ENCODE assay signal across 20 cellular contexts in genomic region chrX:1418901-1419544, GRCh38. TPM values are rescaled to one million over a fixed set of nuclear protein-coding genes. Genes with fewer than 3 reads are reported as not detected.
A peak's percentile ranks its signal among the peaks of the same experiment; 100 is the strongest.
DNase-seq lines count a peak whose midpoint lies in the region; ATAC-seq, FAIRE-seq and TF ChIP-seq lines count a peak whose summit lies in the region.
"Had no signal": no experiment of that assay in that cellular context is flagged by ENCODE, and none has a peak within 500 bp of the region (broad histone marks: within the 10 kb centered on the region; RNA-seq: fewer than 3 reads in every experiment).

No MANE protein-coding gene starts in this region.

- H3K27ac ChIP-seq in HCT116 (ENCODE audit: low read depth, low read length) (no peak overlapping the region), H1 (ENCODE audit: low read depth, low read length) (peak overlapping the region; percentile 30; the same call in 1 of the 2 replicates), psoas muscle (no peak overlapping the region), breast epithelium (no peak overlapping the region)
- H3K27ac ChIP-seq: foreskin keratinocyte, tibial nerve had no signal

- TF ChIP-seq RAD21 in HCT116 (IDR thresholded peaks at IDR 0.05; ENCODE audit: low read depth) (no peak), H1 (IDR thresholded peaks at IDR 0.05 in 1 of 2, conservative IDR thresholded peaks at IDR 0.05 in 1 of 2; ENCODE audit: low read depth in 2 of 2, low read length in 2 of 2) (no peak)

- no peak overlapping the region for H3K4me2 ChIP-seq in HCT116 (ENCODE audit: low read length)
- no peak overlapping the region for H3K4me2 ChIP-seq in H1 (ENCODE audit: insufficient read depth in 1 of 2, low read depth in 2 of 2, low read length in 2 of 2)

- H3K4me1 ChIP-seq in HCT116 (ENCODE audit: control insufficient read depth in 1 of 2, insufficient read depth in 2 of 2, low read length in 2 of 2) = no peaks in the 10 kb centered on the region
- no peaks in the 10 kb centered on the region for H3K4me1 ChIP-seq in H1 (replicated peaks in 1 of 4; ENCODE audit: control insufficient read depth in 3 of 4, insufficient read depth in 4 of 4, low read length in 3 of 4)
- no peaks in the 10 kb centered on the region for H3K4me1 ChIP-seq in psoas muscle
- no peaks in the 10 kb centered on the region for H3K4me1 ChIP-seq in breast epithelium
- H3K4me1 ChIP-seq: foreskin keratinocyte, tibial nerve had no signal

- no peak overlapping the region for H2BK15ac ChIP-seq in H1 (ENCODE audit: low read length)

- peaks cover 0 to 22% of the 10 kb centered on the region in 2 experiments; a peak in 2 of 4 replicates for H3K36me3 ChIP-seq in HCT116 (ENCODE audit: control insufficient read depth in 1 of 2, insufficient read depth in 2 of 2, low read length in 2 of 2)
- peaks cover 42 to 72% (median 62%) of the 10 kb centered on the region in 4 experiments for H3K36me3 ChIP-seq in H1 (ENCODE audit: control insufficient read depth in 2 of 4, insufficient read depth in 4 of 4, low read length in 3 of 4)
- H3K36me3 ChIP-seq in psoas muscle (ENCODE audit: insufficient read depth in 1 of 2, low read depth in 1 of 2) = peaks cover 0 to 17% of the 10 kb centered on the region in 2 donors
- H3K36me3 ChIP-seq in breast epithelium = peaks cover 14% of the 10 kb centered on the region

- H2AFZ ChIP-seq in HCT116 (ENCODE audit: low read depth, low read length, poor library complexity, severe bottlenecking) = no peak overlapping the region
- no peak overlapping the region for H2AFZ ChIP-seq in H1 (ENCODE audit: low read length)

- H2BK5ac ChIP-seq in H1 (ENCODE audit: low read depth, low read length) = 0 out of 2 replicates have a peak overlapping the region, but pooled peaks have one; percentile 44

- peaks cover 7% of the 10 kb centered on the region; the same call in 1 of the 2 replicates for H3K23me2 ChIP-seq in H1 (ENCODE audit: low read depth, low read length)

- intact Hi-C loops in HCT116 (cut with micrococcal nuclease) (no loop called here), psoas muscle (cut with DNase I) (no loop called here), breast epithelium (cut with DNase I; ENCODE audit: low total_unique reads) (no loop called here)

- peaks cover 0 to 5% of the 10 kb centered on the region in 2 experiments; a peak in 1 of 4 replicates for H3K9me3 ChIP-seq in HCT116 (ENCODE audit: control insufficient read depth in 1 of 2, insufficient read depth in 1 of 2, low read depth in 1 of 2, low read length in 2 of 2)
- peaks cover 0 to 10% of the 10 kb centered on the region in 2 experiments; a peak in 1 of 4 replicates for H3K9me3 ChIP-seq in H1 (ENCODE audit: insufficient read depth in 2 of 2, low read depth in 1 of 2, low read length in 1 of 2)
- peaks cover 12% of the 10 kb centered on the region for H3K9me3 ChIP-seq in psoas muscle
- peaks cover 19 to 29% of the 10 kb centered on the region in 2 donors for H3K9me3 ChIP-seq in breast epithelium

- H3K14ac ChIP-seq in H1 (ENCODE audit: insufficient read length) = no peak overlapping the region

- no peaks in the 10 kb centered on the region for H3K27me3 ChIP-seq in HCT116 (ENCODE audit: insufficient read depth, low read length)
- H3K27me3 ChIP-seq in H1 (replicated peaks in 1 of 4; ENCODE audit: control insufficient read depth in 3 of 4, extremely low read depth in 1 of 4, insufficient read depth in 3 of 4, low read length in 3 of 4) = no peaks in the 10 kb centered on the region
- H3K27me3 ChIP-seq in psoas muscle (ENCODE audit: insufficient read depth in 3 of 3, low read length in 2 of 3) = no peaks in the 10 kb centered on the region
- no peaks in the 10 kb centered on the region for H3K27me3 ChIP-seq in breast epithelium
- H3K27me3 ChIP-seq: foreskin keratinocyte, tibial nerve had no signal

- H3K4ac ChIP-seq in H1 (replicated peaks; ENCODE audit: insufficient read length, low read depth, low read length) = no peak overlapping the region

- TF ChIP-seq CTCF in HCT116 (IDR thresholded peaks at IDR 0.05 in 2 of 3, conservative IDR thresholded peaks at IDR 0.05 in 1 of 3; ENCODE audit: borderline replicate concordance in 1 of 3, insufficient read depth in 1 of 3, low read depth in 2 of 3, low read length in 2 of 3) (no peak), H1 (IDR thresholded peaks at IDR 0.05; ENCODE audit: control extremely low read depth in 1 of 3, insufficient read depth in 1 of 3, low read depth in 1 of 3, low read length in 3 of 3) (no peak), psoas muscle (IDR thresholded peaks at IDR 0.05) (no peak), breast epithelium (IDR thresholded peaks at IDR 0.05) (no peak)

- no peak overlapping the region for H3K18ac ChIP-seq in H1 (ENCODE audit: extremely low read depth, low read length)

- H3K4me3 ChIP-seq in HCT116 (replicated peaks in 1 of 2; ENCODE audit: low read depth in 1 of 2, low read length in 2 of 2) (no peak overlapping the region), H1 (ENCODE audit: extremely low read depth in 1 of 4, insufficient read depth in 2 of 4, low read depth in 3 of 4, low read length in 4 of 4) (no peak overlapping the region), psoas muscle (no peak overlapping the region), breast epithelium (no peak overlapping the region)
- H3K4me3 ChIP-seq: tibial nerve had no signal

- H2AK5ac ChIP-seq in H1 (ENCODE audit: low read depth, low read length) = no peak overlapping the region

- POLR2A ChIA-PET in HCT116 (lab: Charles Lee) = no interaction called here
- POLR2A ChIA-PET in H1 (lab: Charles Lee; ENCODE audit: partially characterized antibody) = no interaction called here

- H2BK120ac ChIP-seq in H1 (replicated peaks; ENCODE audit: low read depth, low read length) = no peak overlapping the region

- H4K20me1 ChIP-seq in HCT116 (ENCODE audit: insufficient read depth) = no peaks in the 10 kb centered on the region
- peaks cover 6 to 28% of the 10 kb centered on the region in 2 experiments for H4K20me1 ChIP-seq in H1 (replicated peaks in 1 of 2; ENCODE audit: control insufficient read depth in 1 of 2, insufficient read depth in 2 of 2, low read length in 2 of 2)

- H3K9ac ChIP-seq in HCT116 (ENCODE audit: low read length) = no peak overlapping the region
- H3K9ac ChIP-seq in H1 (replicated peaks in 1 of 4; ENCODE audit: extremely low read depth in 1 of 4, low read depth in 3 of 4, low read length in 3 of 4) = no peak overlapping the region

- BruUV-seq in HCT116 (replicated peaks; lab: Mats Ljungman, UMichigan) = no TSS peak

- CTCF ChIA-PET in HCT116 (lab: Charles Lee) = no interaction called here
- CTCF ChIA-PET in H1 (lab: Charles Lee; ENCODE audit: partially characterized antibody) = no interaction called here

- peaks cover 2% of the 10 kb centered on the region for H3K79me1 ChIP-seq in H1 (ENCODE audit: low read depth, low read length)

- H3K56ac ChIP-seq in H1 (replicated peaks; ENCODE audit: insufficient read length, low read depth, low read length) = no peak overlapping the region

- TF ChIP-seq POLR2A in HCT116 (IDR thresholded peaks at IDR 0.05; ENCODE audit: borderline replicate concordance, extremely low read depth, insufficient read depth, insufficient read length) (no peak), H1 (IDR thresholded peaks at IDR 0.05; ENCODE audit: control extremely low read depth in 1 of 2, low read depth in 2 of 2, low read length in 2 of 2) (peak in 1 of 2 experiments; percentile 74; a peak in 2 of 3 replicates), breast epithelium (IDR thresholded peaks at IDR 0.05) (no peak)

- H3K9me2 ChIP-seq in HCT116 (ENCODE audit: insufficient read depth) = no peaks in the 10 kb centered on the region

- ATAC-seq in HCT116 (peak; percentile 19), psoas muscle (peak in 3 of 4 donors; percentile 20 to 29 (median 22))
- ATAC-seq: foreskin keratinocyte; stimulated activated effector memory CD8-positive, alpha-beta T cell treated with anti-CD3 and anti-CD28 coated beads, Interleukin-12 subunit alpha, Interleukin-12 subunit beta, amount 100 ng/mL, for 72 hours had no signal

- TF ChIP-seq EP300 in H1 (IDR thresholded peaks at IDR 0.05; ENCODE audit: borderline replicate concordance in 1 of 2, low read depth in 2 of 2, low read length in 2 of 2) = no peak

- RAD21 ChIA-PET in HCT116 (lab: Charles Lee; ENCODE audit: low non-redundant PET in 1 of 2, low total read pairs in 2 of 2, uncharacterized antibody in 2 of 2, unreplicated experiment in 2 of 2) = no interaction called here

- no peak overlapping the region for H2BK12ac ChIP-seq in H1 (ENCODE audit: low read depth, low read length)

- H2BK20ac ChIP-seq in H1 (ENCODE audit: low read length) = no peak overlapping the region

- H3K23ac ChIP-seq in H1 (ENCODE audit: insufficient read length) = no peak overlapping the region

- FAIRE-seq in H1 (lab: Jason Lieb, UNC) = no peak

- H4K5ac ChIP-seq in H1 (ENCODE audit: insufficient read length, low read depth, low read length) = no peak overlapping the region

- peak; percentile 30 for DNase-seq in activated CD4-positive, CD25-positive, alpha-beta regulatory T cell treated with anti-CD3 and anti-CD28 coated beads, Interleukin-2, amount 50 U/mL, for 72 hours
- no peak for DNase-seq in activated CD4-positive, CD25-positive, alpha-beta regulatory T cell (lab: John Stamatoyannopoulos, UW)
- DNase-seq in HCT116 (ENCODE audit: low read depth, low spot score) = no peak
- DNase-seq in H1 (ENCODE audit: low read depth in 1 of 2, low spot score in 2 of 2) = no peak
- DNase-seq in psoas muscle = no peak
- no peak for DNase-seq in NOMO-1 (lab: John Stamatoyannopoulos, UW; ENCODE audit: unreplicated experiment in 2 of 2)
- DNase-seq in breast epithelium (ENCODE audit: low spot score in 2 of 2) = no peak
- DNase-seq in NCI-H524 (lab: John Stamatoyannopoulos, UW) = no peak
- DNase-seq: 8988T; activated naive CD4-positive, alpha-beta T cell treated with Interleukin-2 at 50 U/mL for 16 hours; CD4-positive, CD25-positive, alpha-beta regulatory T cell; DMS79; foreskin keratinocyte; IMR-90; MM.1S; NCI-H1694 treated with DMSO at 0.1 percent for 48 hours; NCI-H345; SIG-M5 had no signal

- no peak overlapping the region for H4K91ac ChIP-seq in H1 (replicated peaks; ENCODE audit: insufficient read length, low read length)

- no peak overlapping the region for H4K8ac ChIP-seq in H1 (ENCODE audit: extremely low read depth, insufficient read depth, low read length)

- WGBS in H1 (ENCODE audit: extremely low coverage in 1 of 2, insufficient coverage in 1 of 2, insufficient read length in 1 of 2, insufficient replicate concordance in 2 of 2, low coverage in 1 of 2, low lambda C conversion rate in 2 of 2, missing lambda C conversion rate in 1 of 2), 2 experiments = 88% methylated on average over 26 of the region's 29 CpGs; no CpG with 5 or more reads in 1 of the 2 experiments
- 89 to 93% (median 90%) methylated on average over 29 of the region's 29 CpGs for WGBS in psoas muscle, 3 donors

- no peaks in the 10 kb centered on the region for H3K79me2 ChIP-seq in HCT116 (ENCODE audit: insufficient read depth, low read length)
- H3K79me2 ChIP-seq in H1 (ENCODE audit: control insufficient read depth in 1 of 2, insufficient read depth in 2 of 2, low read length in 2 of 2) = no peaks in the 10 kb centered on the region; a peak in 1 of 4 replicates

RNA-seq across cellular contexts. Expression of gene SLC25A6, which starts 27.1 kb away (rescaled TPM):
- total RNA-seq in HCT116 (2021; ENCODE audit: unreplicated experiment) (398 TPM), psoas muscle (10 to 100 TPM; 73.9 to 92.4 (median 81.5) TPM), breast epithelium (100 to 1,000 TPM; 306 to 401 (median 351) TPM)
- polyA plus RNA-seq in HCT116 (2012) = 534 and 685 TPM in 2 replicates
- total RNA-seq in H1 (2021; fragmentation: NEBNext Ultra II Directional; extraction: Animal tissue kit (Norgen Biotek cat#: 25700)) = 487 and 514 TPM in 2 replicates
- polyA plus RNA-seq in H1 (2011; rRNA removed) (1,220 and 1,529 TPM in 2 replicates), psoas muscle (100 to 1,000 TPM in 1 of 3 donors, 10 to 100 TPM in 2; 48.4 to 189 (median 97.1) TPM)
- polyA plus RNA-seq in H1 (2011; cell fraction: cytosol; rRNA removed) = 1,117 TPM
- polyA plus RNA-seq in H1 (2011; cell fraction: nucleus; rRNA removed) = 686 TPM
- 559 to 826 TPM (median 767 TPM) in 4 replicates for polyA plus RNA-seq in H1 (2012, experiment 1 of 2)
- polyA plus RNA-seq in H1 (2012, experiment 2 of 2) = 674 TPM
- 424 TPM for polyA plus RNA-seq in H1 (2013, experiment 1 of 2)
- 418 TPM for polyA plus RNA-seq in H1 (2013, experiment 2 of 2)
- 356 and 371 TPM in 2 replicates for polyA minus RNA-seq in H1 (2011; rRNA and poly(A)+ RNA removed)
- 639 TPM for polyA minus RNA-seq in H1 (2011; cell fraction: cytosol; rRNA and poly(A)+ RNA removed)
- polyA minus RNA-seq in H1 (2011; cell fraction: nucleus; rRNA and poly(A)+ RNA removed) = 472 TPM

RNA-seq across cellular contexts. Expression of gene ASMTL, which starts 33.7 kb away (rescaled TPM):
- total RNA-seq in HCT116 (2021; ENCODE audit: unreplicated experiment) (59.6 TPM), psoas muscle (10 to 100 TPM in 3 of 4 donors, 1 to 10 TPM in 1; 9.4 to 18.2 (median 11.9) TPM), breast epithelium (10 to 100 TPM; 22.8 to 29.1 (median 28.2) TPM)
- 50.5 and 59.2 TPM in 2 replicates for polyA plus RNA-seq in HCT116 (2012)
- total RNA-seq in H1 (2021; fragmentation: NEBNext Ultra II Directional; extraction: Animal tissue kit (Norgen Biotek cat#: 25700)) = 75.4 and 81.4 TPM in 2 replicates
- polyA plus RNA-seq in H1 (2011; rRNA removed) (75.6 and 130 TPM in 2 replicates), psoas muscle (1 to 10 TPM; 6.6 to 9.8 (median 7.5) TPM)
- polyA plus RNA-seq in H1 (2011; cell fraction: cytosol; rRNA removed) = 92.6 TPM
- 104 TPM for polyA plus RNA-seq in H1 (2011; cell fraction: nucleus; rRNA removed)
- polyA plus RNA-seq in H1 (2012, experiment 1 of 2) = 51.7 to 90.7 TPM (median 78.8 TPM) in 4 replicates
- 57.9 TPM for polyA plus RNA-seq in H1 (2012, experiment 2 of 2)
- polyA plus RNA-seq in H1 (2013, experiment 1 of 2) = 41.0 TPM
- polyA plus RNA-seq in H1 (2013, experiment 2 of 2) = 39.2 TPM
- polyA minus RNA-seq in H1 (2011; rRNA and poly(A)+ RNA removed) = 47.0 and 49.0 TPM in 2 replicates
- 52.1 TPM for polyA minus RNA-seq in H1 (2011; cell fraction: cytosol; rRNA and poly(A)+ RNA removed)
- polyA minus RNA-seq in H1 (2011; cell fraction: nucleus; rRNA and poly(A)+ RNA removed) = 46.7 TPM
